Comparison of ENCODE assay signal across 8 cellular contexts in genomic region chr11:560305-561147, GRCh38. TPM values are rescaled to one million over a fixed set of nuclear protein-coding genes. Genes with fewer than 3 reads are reported as not detected.
A peak's percentile ranks its signal among the peaks of the same experiment; 100 is the strongest.
DNase-seq lines count a peak whose midpoint lies in the region; ATAC-seq and TF ChIP-seq lines count a peak whose summit lies in the region.

LMNTD2 (minus strand) TSS chr11:560738; CDS start chr11:560716, 22 bp downstream.
RASSF7 (plus strand) TSS chr11:560970; CDS start chr11:561769, 799 bp downstream.

- peaks cover 2% of the 10 kb centered on the region for H3K27me3 Mint-ChIP-seq in activated CD8-positive, alpha-beta T cell treated with anti-CD3 and anti-CD28 coated beads for 36 hours
- no peaks in the 10 kb centered on the region for H3K27me3 Mint-ChIP-seq in memory B cell

- ATAC-seq in GM19351 (IDR thresholded peaks at IDR 0.05; ENCODE audit: unreplicated experiment) (peak; percentile 72), HG03520 (IDR thresholded peaks at IDR 0.05; ENCODE audit: unreplicated experiment) (peak; percentile 78), memory B cell (ENCODE audit: low read depth) (peak; percentile 90)
- peak; percentile 96 for ATAC-seq in activated CD8-positive, alpha-beta T cell treated with anti-CD3 and anti-CD28 coated beads for 36 hours

- peak within 1 kb of the TSS; percentile 89 for H3K4me3 Mint-ChIP-seq in activated CD8-positive, alpha-beta T cell treated with anti-CD3 and anti-CD28 coated beads for 36 hours
- peak within 1 kb of the TSS; percentile 92 for H3K4me3 Mint-ChIP-seq in memory B cell

- intact Hi-C loops in activated CD8-positive, alpha-beta T cell treated with anti-CD3 and anti-CD28 coated beads for 36 hours (cut with micrococcal nuclease) = no loop called here

- POLR2A ChIA-PET in activated CD8-positive, alpha-beta T cell treated with anti-CD3 and anti-CD28 coated beads for 36 hours (lab: Charles Lee) = interaction anchor here (0.6 to 1.9 kb wide), 6 partner anchors 15 to 52 kb away, joined by 3 to 10 read pairs (median 3); partner anchors contain the start of genes HRAS and LRRC56

- H3K9me3 Mint-ChIP-seq in activated CD8-positive, alpha-beta T cell treated with anti-CD3 and anti-CD28 coated beads for 36 hours = no peaks in the 10 kb centered on the region
- H3K9me3 Mint-ChIP-seq in memory B cell = no peaks in the 10 kb centered on the region

- DNase-seq in C1 segment of cervical spinal cord (lab: John Stamatoyannopoulos, UW) = peak; percentile 31 to 86 (median 72)
- DNase-seq in NCI-H82 (lab: John Stamatoyannopoulos, UW) = peak; percentile 94
- peak; percentile 95 for DNase-seq in activated CD8-positive, alpha-beta T cell treated with anti-CD3 and anti-CD28 coated beads for 36 hours
- DNase-seq in effector CD8-positive, alpha-beta T cell (lab: John Stamatoyannopoulos, UW) = peak; percentile 94
- peak; percentile 96 for DNase-seq in memory B cell (ENCODE audit: low spot score in 2 of 2)
- DNase-seq in stimulated activated CD4-positive, alpha-beta T cell treated with anti-CD3 and anti-CD28 coated beads, TNF-alpha, amount 100 ng/mL, for 48 hours (ENCODE audit: low read depth in 3 of 3) = peak; percentile 88 to 98 (median 94)

- peaks cover 8% of the 10 kb centered on the region for H3K36me3 Mint-ChIP-seq in activated CD8-positive, alpha-beta T cell treated with anti-CD3 and anti-CD28 coated beads for 36 hours (ENCODE audit: low read depth)
- H3K36me3 Mint-ChIP-seq in memory B cell = peaks cover 2% of the 10 kb centered on the region

- H3K4me1 Mint-ChIP-seq in activated CD8-positive, alpha-beta T cell treated with anti-CD3 and anti-CD28 coated beads for 36 hours (ENCODE audit: low read depth) = peaks cover 11% of the 10 kb centered on the region
- peaks cover 16% of the 10 kb centered on the region for H3K4me1 Mint-ChIP-seq in memory B cell

- peak within 1 kb of the TSS; percentile 30 for H3K27ac Mint-ChIP-seq in activated CD8-positive, alpha-beta T cell treated with anti-CD3 and anti-CD28 coated beads for 36 hours
- peak within 1 kb of the TSS; percentile 82 for H3K27ac Mint-ChIP-seq in memory B cell

- no peak for TF ChIP-seq CTCF in activated CD8-positive, alpha-beta T cell treated with anti-CD3 and anti-CD28 coated beads for 36 hours (IDR thresholded peaks at IDR 0.05)

- CTCF ChIA-PET in activated CD8-positive, alpha-beta T cell treated with anti-CD3 and anti-CD28 coated beads for 36 hours (lab: Charles Lee) = interaction anchor here (0.7 to 1.4 kb wide), 4 partner anchors 41 to 163 kb away, joined by 3 to 5 read pairs (median 3); partner anchors contain the start of gene TMEM80

RNA-seq across cellular contexts. Expression of gene LMNTD2, which starts in this region (rescaled TPM):
- 1 to 10 TPM in 1 of 2 experiments, under 1 TPM in 1; 0.88 to 1.3 TPM for total RNA-seq in activated CD8-positive, alpha-beta T cell treated with anti-CD3 and anti-CD28 coated beads for 36 hours

RNA-seq across cellular contexts. Expression of gene RASSF7, which starts in this region (rescaled TPM):
- total RNA-seq in activated CD8-positive, alpha-beta T cell treated with anti-CD3 and anti-CD28 coated beads for 36 hours = 10 to 100 TPM; 16.8 to 17.3 TPM

Comparison
In these comparisons a context has a peak if more than half of its experiments do, and no peak if none do; other contexts are left out.
1. Peak in every context shown above with its lines: DNase-seq and ATAC-seq.